10 cellular contexts compared by ENCODE assay signal in the genomic region with DNA sequence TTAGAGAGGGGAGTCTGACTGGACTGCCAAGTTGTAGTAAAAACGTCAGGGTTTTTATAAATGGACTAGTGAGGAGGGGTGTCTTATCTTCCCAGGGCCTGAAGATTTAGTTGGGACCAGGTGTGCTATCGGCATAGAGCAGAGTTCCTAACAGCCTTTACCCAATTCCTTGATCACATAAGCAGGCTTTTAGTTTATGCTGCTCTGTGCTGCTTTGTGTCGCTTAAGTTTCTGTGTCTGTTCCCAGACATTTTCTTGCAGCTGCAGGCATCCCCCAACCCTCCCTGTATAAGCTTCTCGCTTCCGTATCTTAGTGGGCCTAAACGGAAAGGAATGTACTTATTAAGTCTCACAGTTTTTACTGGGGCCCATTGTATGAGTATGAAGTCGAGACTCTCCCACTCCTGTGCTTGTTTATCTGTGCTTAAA. TPM values are rescaled to one million over a fixed set of nuclear protein-coding genes. Genes with fewer than 3 reads are reported as not detected.
DNase-seq lines count a peak whose midpoint lies in the region; ATAC-seq and TF ChIP-seq lines count a peak whose summit lies in the region.
"Had no signal": no experiment of that assay in that cellular context is flagged by ENCODE, and none has a peak within 500 bp of the region (broad histone marks: within the 10 kb centered on the region; RNA-seq: fewer than 3 reads in every experiment).

No MANE protein-coding gene starts in this region.

- H3K4me3 ChIP-seq in SJSA1 = no peak overlapping the region
- peak overlapping the region; percentile 90 for H3K4me3 ChIP-seq in fibroblast of villous mesenchyme (ENCODE audit: low read depth, low read length)

- H3K27ac ChIP-seq in SJSA1 = peak overlapping the region; percentile 39

- H3K4me1 ChIP-seq in SJSA1 (replicated peaks) = peaks cover 37% of the 10 kb centered on the region

- no peak for TF ChIP-seq CTCF in fibroblast of villous mesenchyme (IDR thresholded peaks at IDR 0.05; ENCODE audit: insufficient read depth, low read depth, low read length)

- H3K36me3 ChIP-seq in SJSA1 = peaks cover 20% of the 10 kb centered on the region

- ATAC-seq in GM19455 (IDR thresholded peaks at IDR 0.05; ENCODE audit: unreplicated experiment) = no peak
- no peak for ATAC-seq in GM21447 (IDR thresholded peaks at IDR 0.05; ENCODE audit: unreplicated experiment)

- no peaks in the 10 kb centered on the region for H3K9me3 ChIP-seq in SJSA1 (replicated peaks)

- no peaks in the 10 kb centered on the region for H3K27me3 ChIP-seq in SJSA1 (replicated peaks)

- DNase-seq in EH (ENCODE audit: low read depth) (peak; percentile 90), SJSA1 (ENCODE audit: low read depth in 1 of 2, low spot score in 2 of 2) (peak in 1 of 2 experiments; percentile 67), fibroblast of villous mesenchyme (ENCODE audit: low read depth) (peak; percentile 90), renal cortical epithelial cell (ENCODE audit: low read depth) (peak; percentile 37), NCI-H748 treated with DMSO at 0.1 percent for 48 hours (lab: John Stamatoyannopoulos, UW) (no peak)
- DNase-seq in activated T-cell treated with anti-CD3 and anti-CD28 coated beads, Interleukin-2, amount 50 U/mL, for 1 hour = no peak
- DNase-seq: activated T-cell treated with anti-CD3 and anti-CD28 coated beads, Interleukin-2, amount 50 U/mL, for 24 hours; RPMI8226 had no signal

RNA-seq across cellular contexts. Expression of gene SMC5, which starts 2.6 kb away (rescaled TPM):
- total RNA-seq in SJSA1 (2014; rRNA removed; shearing (Covaris generic)) = 21.5 and 30.2 TPM in 2 replicates
- total RNA-seq in fibroblast of villous mesenchyme (32.9 and 39.3 TPM in 2 replicates), renal cortical epithelial cell (18.6 and 23.5 TPM in 2 replicates)

Comparison
In these comparisons a context has a peak if more than half of its experiments do, and no peak if none do; other contexts are left out.
1. DNase-seq: peak in EH (single experiment), fibroblast of villous mesenchyme (single experiment) and renal cortical epithelial cell (single experiment); none in NCI-H748 treated with DMSO at 0.1 percent for 48 hours (single experiment) and activated T-cell treated with anti-CD3 and anti-CD28 coated beads, Interleukin-2, amount 50 U/mL, for 1 hour (single experiment).